Comparison of ENCODE assay signal across 8 cellular contexts in genomic region chr19:46860846-46861690, GRCh38. TPM values are rescaled to one million over a fixed set of nuclear protein-coding genes. Genes with fewer than 3 reads are reported as not detected.
DNase-seq lines count a peak whose midpoint lies in the region; ATAC-seq and TF ChIP-seq lines count a peak whose summit lies in the region.

ARHGAP35 (plus strand) TSS chr19:46860997; CDS start chr19:46918676, 57,679 bp downstream.

- no peaks in the 10 kb centered on the region for H3K9me3 Mint-ChIP-seq in WTC11
- no peaks in the 10 kb centered on the region for H3K9me3 Mint-ChIP-seq in memory B cell

- H3K4me3 Mint-ChIP-seq in WTC11: peak within 1 kb of the TSS; percentile 74
- peak within 1 kb of the TSS; percentile 95 for H3K4me3 Mint-ChIP-seq in memory B cell

- H3K27ac Mint-ChIP-seq in WTC11 (peak within 1 kb of the TSS; percentile 98), memory B cell (peak within 1 kb of the TSS; percentile 91)

- POLR2A ChIA-PET in WTC11 (lab: Charles Lee): interaction anchor here (0.5 to 1.6 kb wide), 6 partner anchors 10 to 1464 kb away, joined by 3 to 5 read pairs (median 4); partner anchors contain the start of genes AP2S1 and SLC1A5

- DNase-seq in NCI-H146 (lab: John Stamatoyannopoulos, UW) (peak; percentile 42), NCI-H146 treated with DMSO at 0.1 percent for 48 hours (lab: John Stamatoyannopoulos, UW; ENCODE audit: unreplicated experiment) (no peak), WTC11 (ENCODE audit: low spot score) (peak; percentile 69), memory B cell (ENCODE audit: low spot score in 2 of 2) (peak; percentile 35 to 57), substantia nigra (lab: John Stamatoyannopoulos, UW) (peak in 15 of 49 donors; percentile 8 to 90 (median 79)), OCI-M1 (lab: John Stamatoyannopoulos, UW) (no peak)
- peak; percentile 81 for DNase-seq in effector CD8-positive, alpha-beta T cell (lab: John Stamatoyannopoulos, UW)

- CTCF ChIA-PET in WTC11 (lab: Charles Lee): interaction anchor here (0.7 to 3.8 kb wide), 4 partner anchors 21 to 152 kb away, joined by 3 to 22 read pairs (median 4); no protein-coding TSS in a partner anchor

- TF ChIP-seq CTCF in WTC11 (IDR thresholded peaks at IDR 0.05): no peak

- H3K36me3 Mint-ChIP-seq in WTC11 (no peaks in the 10 kb centered on the region), memory B cell (no peaks in the 10 kb centered on the region)

- H3K4me1 Mint-ChIP-seq in WTC11: peaks cover 13% of the 10 kb centered on the region
- H3K4me1 Mint-ChIP-seq in memory B cell: peaks cover 16% of the 10 kb centered on the region

- peak; percentile 11 for ATAC-seq in HG03342 (IDR thresholded peaks at IDR 0.05; ENCODE audit: unreplicated experiment)
- peak; percentile 4 for ATAC-seq in WTC11
- peak; percentile 51 for ATAC-seq in memory B cell (ENCODE audit: low read depth)

- peaks cover under 1% of the 10 kb centered on the region; the same call in 1 of the 2 replicates for H3K27me3 Mint-ChIP-seq in WTC11 (ENCODE audit: low read depth)
- no peaks in the 10 kb centered on the region for H3K27me3 Mint-ChIP-seq in memory B cell

- H3K27ac ChIP-seq in substantia nigra (ENCODE audit: low read depth, low read length, poor library complexity, severe bottlenecking): peak within 1 kb of the TSS; percentile 96

TF ChIP-seq in WTC11, 78 proteins besides CTCF, POLR2A, EP300 and RAD21 (continues in another document):
- TF ChIP-seq SOX15 (CRISPR knock-in tag; IDR thresholded peaks at IDR 0.05): no peak
- no peak for TF ChIP-seq OVOL2 (CRISPR knock-in tag; IDR thresholded peaks at IDR 0.05; ENCODE audit: borderline replicate concordance)
- TF ChIP-seq NR3C1 (CRISPR knock-in tag; conservative IDR thresholded peaks at IDR 0.05; ENCODE audit: low read depth): no peak
- no peak for TF ChIP-seq SMAD4 (CRISPR knock-in tag; IDR thresholded peaks at IDR 0.05)
- 0 out of 2 replicates have a peak, but pooled peaks have one; percentile 20 for TF ChIP-seq ELF4 (CRISPR knock-in tag; IDR thresholded peaks at IDR 0.05; ENCODE audit: low read depth)
- no peak for TF ChIP-seq ZBTB43 (CRISPR knock-in tag; IDR thresholded peaks at IDR 0.05)
- TF ChIP-seq TP53 (CRISPR knock-in tag; IDR thresholded peaks at IDR 0.05): 0 out of 2 replicates have a peak, but pooled peaks have one; percentile 17
- no peak for TF ChIP-seq PRRX2 (CRISPR knock-in tag; IDR thresholded peaks at IDR 0.05)
- 0 out of 2 replicates have a peak, but pooled peaks have one; percentile 41 for TF ChIP-seq HMGXB4 (CRISPR knock-in tag; IDR thresholded peaks at IDR 0.05)
- no peak for TF ChIP-seq AR (CRISPR knock-in tag; IDR thresholded peaks at IDR 0.05)
- TF ChIP-seq GTF2I (CRISPR knock-in tag; conservative IDR thresholded peaks at IDR 0.05): no peak
- TF ChIP-seq SP1 (CRISPR knock-in tag; conservative IDR thresholded peaks at IDR 0.05): no peak
- no peak for TF ChIP-seq ZMAT4 (CRISPR knock-in tag; IDR thresholded peaks at IDR 0.05)
- no peak for TF ChIP-seq MAX (CRISPR knock-in tag; IDR thresholded peaks at IDR 0.05)
- TF ChIP-seq E2F4 (CRISPR knock-in tag; IDR thresholded peaks at IDR 0.05; ENCODE audit: borderline replicate concordance, low read depth): no peak
- TF ChIP-seq NFATC4 (CRISPR knock-in tag; IDR thresholded peaks at IDR 0.05): no peak
- no peak for TF ChIP-seq SMAD3 (CRISPR knock-in tag; IDR thresholded peaks at IDR 0.05; ENCODE audit: borderline replicate concordance)
- no peak; the same call in 1 of the 2 replicates for TF ChIP-seq FOXK1 (CRISPR knock-in tag; IDR thresholded peaks at IDR 0.05)
- TF ChIP-seq ERG (CRISPR knock-in tag; IDR thresholded peaks at IDR 0.05): no peak
- no peak for TF ChIP-seq ATF1 (CRISPR knock-in tag; IDR thresholded peaks at IDR 0.05)

RNA-seq across cellular contexts. Expression of gene ARHGAP35, which starts in this region (rescaled TPM):
- 47.2 to 56.3 TPM (median 47.3 TPM) in 3 replicates for total RNA-seq in WTC11 (2021)

Comparison
In these comparisons a context has a peak if more than half of its experiments do, and no peak if none do; other contexts are left out.
1. DNase-seq: peak in NCI-H146 (single experiment), WTC11 (single experiment), effector CD8-positive, alpha-beta T cell (single experiment) and memory B cell (2 of 2); none in NCI-H146 treated with DMSO at 0.1 percent for 48 hours (single experiment) and OCI-M1 (single experiment).
2. Peak in every context shown above with its lines, with median percentiles within 50 percentile points of each other: ATAC-seq.